ENCODE assay signal across 2 cellular contexts in genomic region chr6:25278557-25278913, GRCh38.
TF ChIP-seq lines count a peak whose summit lies in the region.

No MANE protein-coding gene starts in this region.

TF ChIP-seq in K562, 482 proteins besides CTCF, POLR2A, EP300 and RAD21:
- TF ChIP-seq HIVEP1 (CRISPR knock-in tag; IDR thresholded peaks at IDR 0.05) = no peak
- TF ChIP-seq, protein P1, sequence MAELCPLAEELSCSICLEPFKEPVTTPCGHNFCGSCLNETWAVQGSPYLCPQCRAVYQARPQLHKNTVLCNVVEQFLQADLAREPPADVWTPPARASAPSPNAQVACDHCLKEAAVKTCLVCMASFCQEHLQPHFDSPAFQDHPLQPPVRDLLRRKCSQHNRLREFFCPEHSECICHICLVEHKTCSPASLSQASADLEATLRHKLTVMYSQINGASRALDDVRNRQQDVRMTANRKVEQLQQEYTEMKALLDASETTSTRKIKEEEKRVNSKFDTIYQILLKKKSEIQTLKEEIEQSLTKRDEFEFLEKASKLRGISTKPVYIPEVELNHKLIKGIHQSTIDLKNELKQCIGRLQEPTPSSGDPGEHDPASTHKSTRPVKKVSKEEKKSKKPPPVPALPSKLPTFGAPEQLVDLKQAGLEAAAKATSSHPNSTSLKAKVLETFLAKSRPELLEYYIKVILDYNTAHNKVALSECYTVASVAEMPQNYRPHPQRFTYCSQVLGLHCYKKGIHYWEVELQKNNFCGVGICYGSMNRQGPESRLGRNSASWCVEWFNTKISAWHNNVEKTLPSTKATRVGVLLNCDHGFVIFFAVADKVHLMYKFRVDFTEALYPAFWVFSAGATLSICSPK (IDR thresholded peaks at IDR 0.05; ENCODE audit: borderline replicate concordance) = no peak
- TF ChIP-seq ZNF766 (CRISPR knock-in tag; conservative IDR thresholded peaks at IDR 0.05) = no peak
- no peak for TF ChIP-seq NRF1 (conservative IDR thresholded peaks at IDR 0.05 in 1 of 2, IDR thresholded peaks at IDR 0.05 in 1 of 2)

TF ChIP-seq in HepG2, 621 proteins besides CTCF, POLR2A, EP300 and RAD21 (continues in another document):
- TF ChIP-seq ZC3H4 (CRISPR knock-in tag; IDR thresholded peaks at IDR 0.05; ENCODE audit: borderline replicate concordance) (no peak), ZNF737 (CRISPR knock-in tag; IDR thresholded peaks at IDR 0.05; ENCODE audit: borderline replicate concordance) (0 out of 2 replicates have a peak, but pooled peaks have one; percentile 44), ZSCAN29 (CRISPR knock-in tag; conservative IDR thresholded peaks at IDR 0.05) (no peak), NFYC (CRISPR knock-in tag; IDR thresholded peaks at IDR 0.05) (no peak), NCOA5 (CRISPR knock-in tag; IDR thresholded peaks at IDR 0.05) (no peak), TBX2 (CRISPR knock-in tag; IDR thresholded peaks at IDR 0.05; ENCODE audit: borderline replicate concordance) (0 out of 2 replicates have a peak, but pooled peaks have one; percentile 5), MYC (CRISPR knock-in tag; IDR thresholded peaks at IDR 0.05; ENCODE audit: borderline replicate concordance) (no peak), ZNF350 (CRISPR knock-in tag; IDR thresholded peaks at IDR 0.05; ENCODE audit: borderline replicate concordance, low read depth) (0 out of 2 replicates have a peak, but pooled peaks have one; percentile 2), ZNF816 (CRISPR knock-in tag; IDR thresholded peaks at IDR 0.05; ENCODE audit: borderline replicate concordance) (no peak), ZNF790 (CRISPR knock-in tag; IDR thresholded peaks at IDR 0.05; ENCODE audit: borderline replicate concordance) (no peak), SAP130 (CRISPR knock-in tag; IDR thresholded peaks at IDR 0.05; ENCODE audit: low read depth) (0 out of 2 replicates have a peak, but pooled peaks have one; percentile 2), ZFP82 (CRISPR knock-in tag; IDR thresholded peaks at IDR 0.05; ENCODE audit: borderline replicate concordance) (no peak), ZFP36 (IDR thresholded peaks at IDR 0.05; ENCODE audit: borderline replicate concordance, low read depth, low read length, partially characterized antibody) (no peak), ZNF501 (CRISPR knock-in tag; IDR thresholded peaks at IDR 0.05) (no peak), RBM22 (optimal IDR thresholded peaks at IDR 0.05; ENCODE audit: low read length) (no peak), ZNF329 (CRISPR knock-in tag; IDR thresholded peaks at IDR 0.05; ENCODE audit: low read depth) (no peak), FOSL2 (CRISPR knock-in tag; IDR thresholded peaks at IDR 0.05) (no peak), SRSF1 (optimal IDR thresholded peaks at IDR 0.05; ENCODE audit: low read depth, low read length) (no peak), NKX3-1 (CRISPR knock-in tag; IDR thresholded peaks at IDR 0.05) (no peak; the same call in 1 of the 2 replicates), POGK (CRISPR knock-in tag; conservative IDR thresholded peaks at IDR 0.05) (0 out of 2 replicates have a peak, but pooled peaks have one; percentile 1), ZNF878 (CRISPR knock-in tag; IDR thresholded peaks at IDR 0.05) (no peak), ZFP1 (CRISPR knock-in tag; IDR thresholded peaks at IDR 0.05) (no peak), SIX4 (CRISPR knock-in tag; IDR thresholded peaks at IDR 0.05) (no peak), STAT6 (CRISPR knock-in tag; IDR thresholded peaks at IDR 0.05; ENCODE audit: borderline replicate concordance) (no peak), E2F1 (CRISPR knock-in tag; IDR thresholded peaks at IDR 0.05) (no peak), ZNF747 (CRISPR knock-in tag; IDR thresholded peaks at IDR 0.05; ENCODE audit: borderline replicate concordance) (no peak), TRIM24 (CRISPR knock-in tag; IDR thresholded peaks at IDR 0.05) (no peak), GPN1 (CRISPR knock-in tag; IDR thresholded peaks at IDR 0.05; ENCODE audit: borderline replicate concordance) (no peak), ZNF746 (CRISPR knock-in tag; IDR thresholded peaks at IDR 0.05) (no peak), AKAP8 (CRISPR knock-in tag; IDR thresholded peaks at IDR 0.05) (no peak), KLF16 (CRISPR knock-in tag; IDR thresholded peaks at IDR 0.05) (no peak), SMAD1 (CRISPR knock-in tag; IDR thresholded peaks at IDR 0.05; ENCODE audit: borderline replicate concordance, low read depth) (peak; percentile 8; the same call in 1 of the 2 replicates), BRD4 (CRISPR knock-in tag; IDR thresholded peaks at IDR 0.05) (0 out of 2 replicates have a peak, but pooled peaks have one; percentile 39), ZNF230 (CRISPR knock-in tag; IDR thresholded peaks at IDR 0.05) (0 out of 2 replicates have a peak, but pooled peaks have one; percentile 2), ZNF614 (CRISPR knock-in tag; IDR thresholded peaks at IDR 0.05; ENCODE audit: borderline replicate concordance) (no peak)
- TF ChIP-seq, protein P2, sequence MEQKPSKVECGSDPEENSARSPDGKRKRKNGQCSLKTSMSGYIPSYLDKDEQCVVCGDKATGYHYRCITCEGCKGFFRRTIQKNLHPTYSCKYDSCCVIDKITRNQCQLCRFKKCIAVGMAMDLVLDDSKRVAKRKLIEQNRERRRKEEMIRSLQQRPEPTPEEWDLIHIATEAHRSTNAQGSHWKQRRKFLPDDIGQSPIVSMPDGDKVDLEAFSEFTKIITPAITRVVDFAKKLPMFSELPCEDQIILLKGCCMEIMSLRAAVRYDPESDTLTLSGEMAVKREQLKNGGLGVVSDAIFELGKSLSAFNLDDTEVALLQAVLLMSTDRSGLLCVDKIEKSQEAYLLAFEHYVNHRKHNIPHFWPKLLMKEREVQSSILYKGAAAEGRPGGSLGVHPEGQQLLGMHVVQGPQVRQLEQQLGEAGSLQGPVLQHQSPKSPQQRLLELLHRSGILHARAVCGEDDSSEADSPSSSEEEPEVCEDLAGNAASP (CRISPR knock-in tag; IDR thresholded peaks at IDR 0.05; ENCODE audit: borderline replicate concordance) = no peak
- TF ChIP-seq, protein P3, sequence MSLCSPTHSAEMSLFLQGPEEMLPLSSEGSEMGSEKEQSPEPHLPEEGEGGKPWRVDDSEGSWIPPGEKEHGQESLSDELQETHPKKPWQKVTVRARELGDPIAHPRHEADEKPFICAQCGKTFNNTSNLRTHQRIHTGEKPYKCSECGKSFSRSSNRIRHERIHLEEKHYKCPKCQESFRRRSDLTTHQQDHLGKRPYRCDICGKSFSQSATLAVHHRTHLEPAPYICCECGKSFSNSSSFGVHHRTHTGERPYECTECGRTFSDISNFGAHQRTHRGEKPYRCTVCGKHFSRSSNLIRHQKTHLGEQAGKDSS (CRISPR knock-in tag; IDR thresholded peaks at IDR 0.05; ENCODE audit: borderline replicate concordance, low read depth) = no peak
- TF ChIP-seq, protein P4, sequence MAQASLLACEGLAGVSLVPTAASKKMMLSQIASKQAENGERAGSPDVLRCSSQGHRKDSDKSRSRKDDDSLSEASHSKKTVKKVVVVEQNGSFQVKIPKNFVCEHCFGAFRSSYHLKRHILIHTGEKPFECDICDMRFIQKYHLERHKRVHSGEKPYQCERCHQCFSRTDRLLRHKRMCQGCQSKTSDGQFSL (CRISPR knock-in tag; IDR thresholded peaks at IDR 0.05) = no peak
- TF ChIP-seq, protein P5, sequence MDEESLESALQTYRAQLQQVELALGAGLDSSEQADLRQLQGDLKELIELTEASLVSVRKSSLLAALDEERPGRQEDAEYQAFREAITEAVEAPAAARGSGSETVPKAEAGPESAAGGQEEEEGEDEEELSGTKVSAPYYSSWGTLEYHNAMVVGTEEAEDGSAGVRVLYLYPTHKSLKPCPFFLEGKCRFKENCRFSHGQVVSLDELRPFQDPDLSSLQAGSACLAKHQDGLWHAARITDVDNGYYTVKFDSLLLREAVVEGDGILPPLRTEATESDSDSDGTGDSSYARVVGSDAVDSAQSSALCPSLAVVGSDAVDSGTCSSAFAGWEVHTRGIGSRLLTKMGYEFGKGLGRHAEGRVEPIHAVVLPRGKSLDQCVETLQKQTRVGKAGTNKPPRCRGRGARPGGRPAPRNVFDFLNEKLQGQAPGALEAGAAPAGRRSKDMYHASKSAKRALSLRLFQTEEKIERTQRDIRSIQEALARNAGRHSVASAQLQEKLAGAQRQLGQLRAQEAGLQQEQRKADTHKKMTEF (CRISPR knock-in tag; IDR thresholded peaks at IDR 0.05) = no peak
- TF ChIP-seq, protein P6, sequence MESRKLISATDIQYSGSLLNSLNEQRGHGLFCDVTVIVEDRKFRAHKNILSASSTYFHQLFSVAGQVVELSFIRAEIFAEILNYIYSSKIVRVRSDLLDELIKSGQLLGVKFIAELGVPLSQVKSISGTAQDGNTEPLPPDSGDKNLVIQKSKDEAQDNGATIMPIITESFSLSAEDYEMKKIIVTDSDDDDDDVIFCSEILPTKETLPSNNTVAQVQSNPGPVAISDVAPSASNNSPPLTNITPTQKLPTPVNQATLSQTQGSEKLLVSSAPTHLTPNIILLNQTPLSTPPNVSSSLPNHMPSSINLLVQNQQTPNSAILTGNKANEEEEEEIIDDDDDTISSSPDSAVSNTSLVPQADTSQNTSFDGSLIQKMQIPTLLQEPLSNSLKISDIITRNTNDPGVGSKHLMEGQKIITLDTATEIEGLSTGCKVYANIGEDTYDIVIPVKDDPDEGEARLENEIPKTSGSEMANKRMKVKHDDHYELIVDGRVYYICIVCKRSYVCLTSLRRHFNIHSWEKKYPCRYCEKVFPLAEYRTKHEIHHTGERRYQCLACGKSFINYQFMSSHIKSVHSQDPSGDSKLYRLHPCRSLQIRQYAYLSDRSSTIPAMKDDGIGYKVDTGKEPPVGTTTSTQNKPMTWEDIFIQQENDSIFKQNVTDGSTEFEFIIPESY (CRISPR knock-in tag; IDR thresholded peaks at IDR 0.05) = 0 out of 2 replicates have a peak, but pooled peaks have one; percentile 1
- TF ChIP-seq, protein P7, sequence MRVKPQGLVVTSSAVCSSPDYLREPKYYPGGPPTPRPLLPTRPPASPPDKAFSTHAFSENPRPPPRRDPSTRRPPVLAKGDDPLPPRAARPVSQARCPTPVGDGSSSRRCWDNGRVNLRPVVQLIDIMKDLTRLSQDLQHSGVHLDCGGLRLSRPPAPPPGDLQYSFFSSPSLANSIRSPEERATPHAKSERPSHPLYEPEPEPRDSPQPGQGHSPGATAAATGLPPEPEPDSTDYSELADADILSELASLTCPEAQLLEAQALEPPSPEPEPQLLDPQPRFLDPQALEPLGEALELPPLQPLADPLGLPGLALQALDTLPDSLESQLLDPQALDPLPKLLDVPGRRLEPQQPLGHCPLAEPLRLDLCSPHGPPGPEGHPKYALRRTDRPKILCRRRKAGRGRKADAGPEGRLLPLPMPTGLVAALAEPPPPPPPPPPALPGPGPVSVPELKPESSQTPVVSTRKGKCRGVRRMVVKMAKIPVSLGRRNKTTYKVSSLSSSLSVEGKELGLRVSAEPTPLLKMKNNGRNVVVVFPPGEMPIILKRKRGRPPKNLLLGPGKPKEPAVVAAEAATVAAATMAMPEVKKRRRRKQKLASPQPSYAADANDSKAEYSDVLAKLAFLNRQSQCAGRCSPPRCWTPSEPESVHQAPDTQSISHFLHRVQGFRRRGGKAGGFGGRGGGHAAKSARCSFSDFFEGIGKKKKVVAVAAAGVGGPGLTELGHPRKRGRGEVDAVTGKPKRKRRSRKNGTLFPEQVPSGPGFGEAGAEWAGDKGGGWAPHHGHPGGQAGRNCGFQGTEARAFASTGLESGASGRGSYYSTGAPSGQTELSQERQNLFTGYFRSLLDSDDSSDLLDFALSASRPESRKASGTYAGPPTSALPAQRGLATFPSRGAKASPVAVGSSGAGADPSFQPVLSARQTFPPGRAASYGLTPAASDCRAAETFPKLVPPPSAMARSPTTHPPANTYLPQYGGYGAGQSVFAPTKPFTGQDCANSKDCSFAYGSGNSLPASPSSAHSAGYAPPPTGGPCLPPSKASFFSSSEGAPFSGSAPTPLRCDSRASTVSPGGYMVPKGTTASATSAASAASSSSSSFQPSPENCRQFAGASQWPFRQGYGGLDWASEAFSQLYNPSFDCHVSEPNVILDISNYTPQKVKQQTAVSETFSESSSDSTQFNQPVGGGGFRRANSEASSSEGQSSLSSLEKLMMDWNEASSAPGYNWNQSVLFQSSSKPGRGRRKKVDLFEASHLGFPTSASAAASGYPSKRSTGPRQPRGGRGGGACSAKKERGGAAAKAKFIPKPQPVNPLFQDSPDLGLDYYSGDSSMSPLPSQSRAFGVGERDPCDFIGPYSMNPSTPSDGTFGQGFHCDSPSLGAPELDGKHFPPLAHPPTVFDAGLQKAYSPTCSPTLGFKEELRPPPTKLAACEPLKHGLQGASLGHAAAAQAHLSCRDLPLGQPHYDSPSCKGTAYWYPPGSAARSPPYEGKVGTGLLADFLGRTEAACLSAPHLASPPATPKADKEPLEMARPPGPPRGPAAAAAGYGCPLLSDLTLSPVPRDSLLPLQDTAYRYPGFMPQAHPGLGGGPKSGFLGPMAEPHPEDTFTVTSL (CRISPR knock-in tag; IDR thresholded peaks at IDR 0.05; ENCODE audit: borderline replicate concordance) = no peak
